In genomic region chr2:233565685-233566140, GRCh38 we compare ENCODE assay signal across 8 cellular contexts. TPM values are rescaled to one million over a fixed set of nuclear protein-coding genes. Genes with fewer than 3 reads are reported as not detected.
DNase-seq lines count a peak whose midpoint lies in the region; ATAC-seq and TF ChIP-seq lines count a peak whose summit lies in the region.

No MANE protein-coding gene starts in this region.

- no peak for DNase-seq in AG09309 (ENCODE audit: low read depth)
- DNase-seq in Panc1 (ENCODE audit: low read depth, low spot score) = peak; percentile 10
- no peak for DNase-seq in fibroblast of mammary gland (ENCODE audit: low read depth)
- DNase-seq in stimulated activated CD4-positive, alpha-beta T cell treated with anti-CD3 and anti-CD28 coated beads, Interleukin-2, amount 100 ng/mL, for 48 hours = no peak

- in situ Hi-C loops in Panc1 (cut with HindIII; ENCODE audit: low pct_unique_long_range_greater_than_20kb, low sequenced_read_pairs) = no loop called here

- ATAC-seq in GM21390 (IDR thresholded peaks at IDR 0.05; ENCODE audit: unreplicated experiment) (peak; percentile 59), Panc1 (no peak), GM18505 (IDR thresholded peaks at IDR 0.05; ENCODE audit: unreplicated experiment) (no peak), HG02610 (IDR thresholded peaks at IDR 0.05; ENCODE audit: unreplicated experiment) (no peak)

- intact Hi-C loops in Panc1 (cut with micrococcal nuclease; ENCODE audit: unreplicated experiment) = no loop called here

- TF ChIP-seq POLR2A in GM18505 (IDR thresholded peaks at IDR 0.05; ENCODE audit: borderline replicate concordance, extremely low read depth, insufficient read depth, insufficient read length) = no peak

- BruUV-seq in Panc1 (replicated peaks; lab: Mats Ljungman, UMichigan) = no TSS peak

- H3K27ac ChIP-seq in Panc1 (ENCODE audit: low read length) = peak overlapping the region; percentile 99
- H3K27ac ChIP-seq in skin epidermis = peak overlapping the region; percentile 90 to 99 (median 96)

- H3K27me3 ChIP-seq in Panc1 (ENCODE audit: control insufficient read depth, insufficient read depth, low read length) = no peaks in the 10 kb centered on the region

- H3K4me1 ChIP-seq in Panc1 (ENCODE audit: control insufficient read depth, insufficient read depth, low read length) = peaks cover 8% of the 10 kb centered on the region

- CTCF ChIA-PET in Panc1 (lab: Charles Lee) = no interaction called here

- POLR2A ChIA-PET in Panc1 (lab: Charles Lee) = no interaction called here

- H3K4me3 ChIP-seq in AG09309 (ENCODE audit: control insufficient read depth, low read depth, low read length) (peak overlapping the region; percentile 97), Panc1 (ENCODE audit: low read depth in 2 of 2, low read length in 2 of 2) (peak overlapping the region; percentile 89 to 93), fibroblast of mammary gland (ENCODE audit: control insufficient read depth, low read depth, low read length) (peak overlapping the region; percentile 75), skin epidermis (peak overlapping the region; percentile 71 to 90 (median 84))

- peaks cover 5% of the 10 kb centered on the region; the same call in 1 of the 2 replicates for H3K36me3 ChIP-seq in Panc1 (ENCODE audit: control insufficient read depth, insufficient read depth, low read length)

- H3K9me3 ChIP-seq in Panc1 (ENCODE audit: control insufficient read depth, insufficient read depth, low read depth, low read length) = no peaks in the 10 kb centered on the region

- TF ChIP-seq CTCF in AG09309 (IDR thresholded peaks at IDR 0.05; ENCODE audit: control insufficient read depth, insufficient read depth, low read depth, low read length, missing control alignments) (no peak), Panc1 (IDR thresholded peaks at IDR 0.05) (no peak), fibroblast of mammary gland (conservative IDR thresholded peaks at IDR 0.05; ENCODE audit: control insufficient read depth, insufficient read depth, low read depth, low read length) (no peak)

RNA-seq across cellular contexts. Expression of gene USP40, which starts 0.9 kb away (rescaled TPM):
- total RNA-seq in Panc1 (2021; ENCODE audit: unreplicated experiment) = 26.6 TPM
- polyA plus RNA-seq in Panc1 (2012; ENCODE audit: insufficient read length) = 16.8 TPM

RNA-seq across cellular contexts. Expression of gene UGT1A8, which starts 51.7 kb away (rescaled TPM):
- 0.15 TPM for total RNA-seq in Panc1 (2021; ENCODE audit: unreplicated experiment)
- polyA plus RNA-seq in Panc1 (2012; ENCODE audit: insufficient read length) = not detected
